Comparison of ENCODE assay signal across 29 cellular contexts in the genomic region with DNA sequence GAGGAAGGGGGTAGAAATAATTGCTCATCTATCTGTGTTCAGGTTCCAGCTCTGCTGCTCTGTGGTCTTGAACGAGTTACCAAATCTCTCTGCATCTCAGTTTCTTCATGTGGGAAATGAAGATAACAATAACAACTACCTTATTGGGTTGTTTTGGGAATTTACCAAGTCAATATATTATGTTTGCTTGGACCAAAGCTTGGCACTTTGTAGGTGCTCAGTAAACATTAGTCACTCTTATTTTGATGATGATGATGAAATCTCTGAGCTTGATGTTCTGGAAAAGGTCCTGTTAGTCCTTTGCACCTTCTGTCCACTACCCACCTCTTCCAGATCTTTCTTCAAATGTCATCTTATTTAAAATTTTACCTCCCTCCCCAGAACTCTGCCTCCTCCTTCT. TPM values are rescaled to one million over a fixed set of nuclear protein-coding genes. Genes with fewer than 3 reads are reported as not detected.
DNase-seq lines count a peak whose midpoint lies in the region; ATAC-seq, FAIRE-seq and TF ChIP-seq lines count a peak whose summit lies in the region.
"Had no signal": no experiment of that assay in that cellular context is flagged by ENCODE, and none has a peak within 500 bp of the region (broad histone marks: within the 10 kb centered on the region; RNA-seq: fewer than 3 reads in every experiment).

No MANE protein-coding gene starts in this region.

- 4% methylated on average over 1 of the region's 1 CpG for WGBS in A549 (ENCODE audit: missing lambda C conversion rate)

- H3F3A ChIP-seq in PC-3 (ENCODE audit: low read length, unreplicated experiment): no peaks in the 10 kb centered on the region

- H3K27me3 ChIP-seq in PC-3 (ENCODE audit: low read length): peaks cover 68% of the 10 kb centered on the region
- H3K27me3 ChIP-seq: BE2C, BLaER1 had no signal

- intact Hi-C loops in PC-3 (cut with micrococcal nuclease): no loop called here

- H3K9me3 ChIP-seq in A549 (no peaks in the 10 kb centered on the region), PC-3 (ENCODE audit: low read length) (no peaks in the 10 kb centered on the region)
- H3K9me3 ChIP-seq: BE2C, BLaER1 had no signal

- TF ChIP-seq CTCF in A549 (IDR thresholded peaks at IDR 0.05) (no peak), PC-3 (conservative IDR thresholded peaks at IDR 0.05; ENCODE audit: low read depth, low read length) (no peak)

- POLR2A ChIA-PET in A549 (lab: Yijun Ruan, JAX) (interaction anchor here (0.5 kb wide), 1 partner anchor 404 kb away, joined by 8 read pairs; no protein-coding TSS in a partner anchor), PC-3 (lab: Charles Lee; ENCODE audit: unreplicated experiment) (no interaction called here)

- H3K4me3 ChIP-seq in A549: no peak overlapping the region
- H3K4me3 ChIP-seq in PC-3 (ENCODE audit: low read length): no peak overlapping the region
- H3K4me3 ChIP-seq: BLaER1, GM12878 had no signal

- H3K4me1 ChIP-seq in A549: peaks cover 33% of the 10 kb centered on the region
- H3K4me1 ChIP-seq in PC-3 (ENCODE audit: insufficient read depth, low read length): peaks cover 4% of the 10 kb centered on the region; the same call in 1 of the 2 replicates
- H3K4me1 ChIP-seq: BLaER1 had no signal

- no peaks in the 10 kb centered on the region for H4K20me1 ChIP-seq in PC-3 (ENCODE audit: low read length)
- H4K20me1 ChIP-seq: BLaER1 had no signal

- BruUV-seq in PC-3 (replicated peaks; lab: Mats Ljungman, UMichigan): no TSS peak

- ATAC-seq in A549 (peak in 1 of 2 experiments; percentile 44; a peak in 3 of 6 replicates), PC-3 (peak; percentile 38; the same call in 1 of the 2 replicates)
- ATAC-seq: GM12878 had no signal

- peak overlapping the region in 1 of 2 experiments; percentile 20; a peak in 2 of 6 replicates for H3K27ac ChIP-seq in A549
- H3K27ac ChIP-seq in PC-3 (ENCODE audit: low read length): no peak overlapping the region
- H3K27ac ChIP-seq: 22Rv1, BLaER1 had no signal

- TF ChIP-seq POLR2A in A549 (IDR thresholded peaks at IDR 0.05; ENCODE audit: low read length): no peak

- H3K4me2 ChIP-seq in A549: peak overlapping the region; percentile 54
- no peak overlapping the region for H3K4me2 ChIP-seq in PC-3 (ENCODE audit: low read length)
- H3K4me2 ChIP-seq: BLaER1 had no signal

- no peaks in the 10 kb centered on the region for H3K9me2 ChIP-seq in PC-3 (replicated peaks; ENCODE audit: low read length)

- no peak for FAIRE-seq in A549 (lab: Jason Lieb, UNC)
- FAIRE-seq: GM12878, GM12892, GM18507, GM19239 had no signal

- no peak overlapping the region for H2AFZ ChIP-seq in PC-3 (ENCODE audit: low read length)

- no peak for TF ChIP-seq EP300 in A549 (IDR thresholded peaks at IDR 0.05)

- CTCF ChIA-PET in A549 (lab: Yijun Ruan, JAX): no interaction called here
- CTCF ChIA-PET in PC-3 (lab: Charles Lee): no interaction called here

- H3K79me2 ChIP-seq in PC-3 (ENCODE audit: low read length): no peaks in the 10 kb centered on the region

- peak; percentile 29 for DNase-seq in DMS53 (lab: John Stamatoyannopoulos, UW)
- DNase-seq in DMS53 treated with DMSO at 0.1 percent for 48 hours (lab: John Stamatoyannopoulos, UW; ENCODE audit: unreplicated experiment): no peak
- DNase-seq in A549 (ENCODE audit: low read depth in 1 of 2, low spot score in 1 of 2): peak in 1 of 2 experiments; percentile 46
- DNase-seq in PC-3: peak; percentile 56
- DNase-seq in HT-29 (ENCODE audit: low spot score): no peak
- no peak for DNase-seq in ecto neural progenitor cell (ENCODE audit: low spot score)
- DNase-seq: ACHN; C1 segment of cervical spinal cord; CD4-positive, alpha-beta memory T cell; CD4-positive, CD25-positive, alpha-beta regulatory T cell; CD8-positive, alpha-beta memory T cell; COR-L47; DMS 273 treated with DMSO at 0.1 percent for 48 hours; DMS153; DMS79; DND-41; EL; GDM1 had no signal

- no peak overlapping the region for H3K9ac ChIP-seq in PC-3 (ENCODE audit: low read length)
- H3K9ac ChIP-seq: BLaER1 had no signal

- H3K36me3 ChIP-seq in PC-3 (ENCODE audit: low read depth, low read length): no peaks in the 10 kb centered on the region
- H3K36me3 ChIP-seq: BLaER1 had no signal

- TF ChIP-seq RAD21 in A549 (conservative IDR thresholded peaks at IDR 0.05 in 1 of 2, IDR thresholded peaks at IDR 0.05 in 1 of 2): no peak

TF ChIP-seq in A549, 52 proteins besides CTCF, POLR2A, EP300 and RAD21:
- TF ChIP-seq CEBPB (IDR thresholded peaks at IDR 0.05) (peak; percentile 58 to 69; a peak in 3 of 4 replicates), CBX8 (IDR thresholded peaks at IDR 0.05) (no peak), JUN (IDR thresholded peaks at IDR 0.05) (0 out of 5 replicates have a peak, but pooled peaks of 1 of the 2 experiments have one; percentile 39), JUNB (IDR thresholded peaks at IDR 0.05) (peak; percentile 54), FOSL2 (IDR thresholded peaks at IDR 0.05) (no peak), FOSL2 (CRISPR knock-in tag; IDR thresholded peaks at IDR 0.05) (peak; percentile 72), GATA3 (IDR thresholded peaks at IDR 0.05; ENCODE audit: borderline replicate concordance) (peak; percentile 74)
- TF ChIP-seq, protein P1, sequence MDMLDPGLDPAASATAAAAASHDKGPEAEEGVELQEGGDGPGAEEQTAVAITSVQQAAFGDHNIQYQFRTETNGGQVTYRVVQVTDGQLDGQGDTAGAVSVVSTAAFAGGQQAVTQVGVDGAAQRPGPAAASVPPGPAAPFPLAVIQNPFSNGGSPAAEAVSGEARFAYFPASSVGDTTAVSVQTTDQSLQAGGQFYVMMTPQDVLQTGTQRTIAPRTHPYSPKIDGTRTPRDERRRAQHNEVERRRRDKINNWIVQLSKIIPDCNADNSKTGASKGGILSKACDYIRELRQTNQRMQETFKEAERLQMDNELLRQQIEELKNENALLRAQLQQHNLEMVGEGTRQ (IDR thresholded peaks at IDR 0.05): no peak
- TF ChIP-seq, protein P2, sequence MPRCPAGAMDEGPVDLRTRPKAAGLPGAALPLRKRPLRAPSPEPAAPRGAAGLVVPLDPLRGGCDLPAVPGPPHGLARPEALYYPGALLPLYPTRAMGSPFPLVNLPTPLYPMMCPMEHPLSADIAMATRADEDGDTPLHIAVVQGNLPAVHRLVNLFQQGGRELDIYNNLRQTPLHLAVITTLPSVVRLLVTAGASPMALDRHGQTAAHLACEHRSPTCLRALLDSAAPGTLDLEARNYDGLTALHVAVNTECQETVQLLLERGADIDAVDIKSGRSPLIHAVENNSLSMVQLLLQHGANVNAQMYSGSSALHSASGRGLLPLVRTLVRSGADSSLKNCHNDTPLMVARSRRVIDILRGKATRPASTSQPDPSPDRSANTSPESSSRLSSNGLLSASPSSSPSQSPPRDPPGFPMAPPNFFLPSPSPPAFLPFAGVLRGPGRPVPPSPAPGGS (IDR thresholded peaks at IDR 0.05): 0 out of 3 replicates have a peak, but pooled peaks have one; percentile 29

RNA-seq across cellular contexts. Expression of a gene that starts 15.9 kb away (rescaled TPM):
- polyA plus RNA-seq in A549 (2011; rRNA removed) (0.22 and 0.31 TPM in 2 replicates), A549 (2017; fragmentation: RNase III; extraction: RNeasy Plus Mini Kit Qiagen cat#74134 plus additional on column Dnase treatment) (0.21 to 0.36 TPM (median 0.27 TPM) in 3 replicates)
- polyA plus RNA-seq in A549 (2012; cell fraction: cytosol; rRNA removed): 0.05 and 0.06 TPM in 2 replicates
- polyA plus RNA-seq in A549 (2012; cell fraction: nucleus; rRNA removed): 0.10 and 0.27 TPM in 2 replicates
- 0.29 TPM in 1 of 2 replicates, not detected in the other for polyA minus RNA-seq in A549 (2011; rRNA and poly(A)+ RNA removed)
- not detected in 2 replicates for total RNA-seq in PC-3 (2014; rRNA removed)
- total RNA-seq in HT-29 (2014; rRNA removed; shearing (Covaris generic)): not detected in 2 replicates
- total RNA-seq: A172; CD4-positive, alpha-beta memory T cell; CD4-positive, CD25-positive, alpha-beta regulatory T cell; CD8-positive, alpha-beta memory T cell; Daoy; G401; GM12878 had no signal
- polyA plus RNA-seq: AG04450; CD4-positive, alpha-beta memory T cell; CD4-positive, CD25-positive, alpha-beta regulatory T cell; CD8-positive, alpha-beta memory T cell; GM12878 had no signal

Comparison
In these comparisons a context has a peak if more than half of its experiments do, and no peak if none do; other contexts are left out.
1. DNase-seq: peak in DMS53 (single experiment) and PC-3 (single experiment); none in DMS53 treated with DMSO at 0.1 percent for 48 hours (single experiment), HT-29 (single experiment) and ecto neural progenitor cell (single experiment).